In genomic region chr17:31580331-31581021, GRCh38 we compare ENCODE assay signal across 8 cellular contexts.
DNase-seq lines count a peak whose midpoint lies in the region; ATAC-seq, FAIRE-seq and TF ChIP-seq lines count a peak whose summit lies in the region.

No MANE protein-coding gene starts in this region.

- peak overlapping the region; percentile 41 to 89 (median 74) for H3K27ac ChIP-seq in pancreas

- intact Hi-C loops in CD14-positive monocyte (cut with micrococcal nuclease) (loop anchor here in 1 of 2 donors (1.0 to 10.0 kb wide), 3 partner anchors 16 to 102 kb away; no protein-coding TSS in a partner anchor), pancreas (cut with DNase I) (no loop called here)

- peak overlapping the region in 1 of 2 donors; percentile 67 for H3K4me3 Mint-ChIP-seq in CD14-positive monocyte

- H3K36me3 ChIP-seq in pancreas = no peaks in the 10 kb centered on the region

- peaks cover under 1 to 3% of the 10 kb centered on the region in 2 donors for H3K36me3 Mint-ChIP-seq in CD14-positive monocyte

- peaks cover 6 to 9% (median 7%) of the 10 kb centered on the region in 3 donors for H3K4me1 ChIP-seq in pancreas

- WGBS in pancreas, 2 donors = 75 to 83% methylated on average over 6 of the region's 6 CpGs

- ATAC-seq in pancreas (peak; percentile 7 to 68 (median 40)), GM18502 (IDR thresholded peaks at IDR 0.05; ENCODE audit: poor library complexity, unreplicated experiment) (no peak)

- no peaks in the 10 kb centered on the region for H3K9me3 Mint-ChIP-seq in CD14-positive monocyte

- no peak for TF ChIP-seq CTCF in CD14-positive monocyte (IDR thresholded peaks at IDR 0.05)
- TF ChIP-seq CTCF in epithelial cell of proximal tubule (conservative IDR thresholded peaks at IDR 0.05; ENCODE audit: low read depth, low read length) = no peak
- TF ChIP-seq CTCF in pancreas (IDR thresholded peaks at IDR 0.05) = no peak
- no peak for TF ChIP-seq CTCF in GM10266 (IDR thresholded peaks at IDR 0.05; ENCODE audit: control insufficient read depth, insufficient read depth, low read depth, missing control alignments)

- no peaks in the 10 kb centered on the region for H3K27me3 ChIP-seq in pancreas

- peaks cover 0 to 1% (median 0%) of the 10 kb centered on the region in 3 donors for H3K27me3 Mint-ChIP-seq in CD14-positive monocyte (ENCODE audit: low read depth in 3 of 3)

- peak overlapping the region; percentile 93 to 98 (median 97) for H3K27ac Mint-ChIP-seq in CD14-positive monocyte

- H3K4me3 ChIP-seq in epithelial cell of proximal tubule (ENCODE audit: low read depth, low read length) = peak overlapping the region; percentile 3
- no peak overlapping the region for H3K4me3 ChIP-seq in pancreas

- FAIRE-seq in pancreas (lab: Jason Lieb, UNC) = no peak

- DNase-seq in CD14-positive monocyte (ENCODE audit: low spot score) (peak; percentile 93), NOMO-1 treated with DMSO at 0.1 percent for 48 hours (lab: John Stamatoyannopoulos, UW; ENCODE audit: unreplicated experiment) (peak; percentile 68), epithelial cell of proximal tubule (ENCODE audit: low read depth) (peak; percentile 32), pancreas (no peak), activated gamma-delta T cell (lab: John Stamatoyannopoulos, UW) (no peak), globus pallidus (ENCODE audit: low spot score) (no peak), GM10266 (ENCODE audit: extremely low spot score) (no peak)

- H3K4me1 Mint-ChIP-seq in CD14-positive monocyte = peaks cover 66% of the 10 kb centered on the region

- no peaks in the 10 kb centered on the region for H3K9me3 ChIP-seq in pancreas

Comparison
In these comparisons a context has a peak if more than half of its experiments do, and no peak if none do; other contexts are left out.
1. DNase-seq: peak in CD14-positive monocyte (single experiment), NOMO-1 treated with DMSO at 0.1 percent for 48 hours (single experiment) and epithelial cell of proximal tubule (single experiment); none in pancreas (0 of 6), activated gamma-delta T cell (single experiment), globus pallidus (single experiment) and GM10266 (single experiment).